In the genomic region with DNA sequence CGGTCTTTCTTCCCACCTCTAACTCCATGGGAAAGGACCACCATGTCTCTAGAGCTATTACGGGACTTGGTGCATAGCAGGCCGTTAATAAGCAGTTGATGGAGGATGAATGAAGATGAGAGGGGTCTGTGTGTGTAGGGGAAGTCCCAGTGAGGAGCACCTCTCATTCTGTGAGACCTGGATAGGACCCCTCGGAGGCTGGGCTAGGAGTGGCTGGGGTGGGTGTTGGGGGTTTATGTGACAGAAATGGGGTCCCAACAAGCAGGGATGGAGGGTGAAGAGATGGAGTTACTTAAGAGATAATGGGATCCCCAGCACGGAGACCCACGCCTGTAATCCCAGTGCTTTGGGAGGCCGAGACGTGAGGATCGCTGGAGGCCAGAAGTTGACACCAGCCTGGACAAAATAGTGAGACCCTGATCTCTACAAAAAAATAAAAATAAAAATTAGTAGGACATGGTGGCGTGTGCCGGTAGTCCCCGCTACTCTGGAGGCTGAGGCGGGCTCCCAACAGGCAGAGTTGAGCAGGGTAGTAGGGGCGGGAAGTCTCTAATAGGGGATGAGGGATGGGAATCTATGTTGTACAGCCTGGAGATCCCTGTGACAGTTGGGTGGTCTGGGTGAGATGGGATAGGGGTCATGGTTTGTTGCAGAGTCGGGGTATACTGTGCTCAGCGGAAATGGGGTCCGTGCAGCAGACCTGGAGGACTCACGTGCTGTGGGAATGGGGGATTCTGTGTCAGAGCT, we compare ENCODE assay signal across 8 cellular contexts. TPM values are rescaled to one million over a fixed set of nuclear protein-coding genes. Genes with fewer than 3 reads are reported as not detected.
DNase-seq lines count a peak whose midpoint lies in the region; ATAC-seq and TF ChIP-seq lines count a peak whose summit lies in the region.

No MANE protein-coding gene starts in this region.

- H3K36me3 Mint-ChIP-seq in HFFc6 (ENCODE audit: low read depth) = peaks cover 8% of the 10 kb centered on the region
- peaks cover 4% of the 10 kb centered on the region for H3K36me3 Mint-ChIP-seq in activated naive CD8-positive, alpha-beta T cell treated with anti-CD3 and anti-CD28 coated beads for 36 hours
- H3K36me3 Mint-ChIP-seq in stimulated activated naive B cell treated with anti-CD40 and anti-IgM and Interleukin-4, amounts not matched to agents 10 μg/mL and 1 μg/mL and 100 μg/mL, for 72 hours = peaks cover 6 to 13% of the 10 kb centered on the region in 2 donors

- no peak for ATAC-seq in stimulated activated naive B cell treated with anti-CD40 and anti-IgM and Interleukin-4, amounts not matched to agents 10 μg/mL and 1 μg/mL and 100 μg/mL, for 72 hours (replicated peaks)

- no peaks in the 10 kb centered on the region for H3K36me3 ChIP-seq in iPS-18a (ENCODE audit: control insufficient read depth, low read depth, low read length)

- TF ChIP-seq CTCF in HFFc6 (IDR thresholded peaks at IDR 0.05) = no peak

- peak overlapping the region; percentile 90 for H3K4me3 Mint-ChIP-seq in HFFc6
- H3K4me3 Mint-ChIP-seq in activated naive CD8-positive, alpha-beta T cell treated with anti-CD3 and anti-CD28 coated beads for 36 hours = peak overlapping the region; percentile 83
- peak overlapping the region; percentile 87 to 88 for H3K4me3 Mint-ChIP-seq in stimulated activated naive B cell treated with anti-CD40 and anti-IgM and Interleukin-4, amounts not matched to agents 10 μg/mL and 1 μg/mL and 100 μg/mL, for 72 hours

- H3K4me3 ChIP-seq in iPS-18a (ENCODE audit: low read length) = peak overlapping the region; percentile 67

- no peaks in the 10 kb centered on the region for H3K9me3 ChIP-seq in iPS-18a (ENCODE audit: control insufficient read depth, low read depth, low read length)

- peak overlapping the region; percentile 32 for H3K9ac ChIP-seq in iPS-18a (ENCODE audit: low read length)

- H3K27ac ChIP-seq in iPS-18a (ENCODE audit: low read length) = no peak overlapping the region

- H3K27me3 ChIP-seq in iPS-18a (ENCODE audit: control insufficient read depth, insufficient read depth, low read length) = no peaks in the 10 kb centered on the region

- peak overlapping the region; percentile 97 for H3K27ac Mint-ChIP-seq in HFFc6
- peak overlapping the region; percentile 92 for H3K27ac Mint-ChIP-seq in activated naive CD8-positive, alpha-beta T cell treated with anti-CD3 and anti-CD28 coated beads for 36 hours
- H3K27ac Mint-ChIP-seq in stimulated activated naive B cell treated with anti-CD40 and anti-IgM and Interleukin-4, amounts not matched to agents 10 μg/mL and 1 μg/mL and 100 μg/mL, for 72 hours = peak overlapping the region; percentile 96

- peaks cover 4% of the 10 kb centered on the region; the same call in 1 of the 2 replicates for H3K27me3 Mint-ChIP-seq in HFFc6 (ENCODE audit: insufficient read depth)
- no peaks in the 10 kb centered on the region for H3K27me3 Mint-ChIP-seq in activated naive CD8-positive, alpha-beta T cell treated with anti-CD3 and anti-CD28 coated beads for 36 hours
- no peaks in the 10 kb centered on the region for H3K27me3 Mint-ChIP-seq in stimulated activated naive B cell treated with anti-CD40 and anti-IgM and Interleukin-4, amounts not matched to agents 10 μg/mL and 1 μg/mL and 100 μg/mL, for 72 hours

- peaks cover 26% of the 10 kb centered on the region for H3K4me1 Mint-ChIP-seq in HFFc6 (ENCODE audit: low read depth)
- H3K4me1 Mint-ChIP-seq in activated naive CD8-positive, alpha-beta T cell treated with anti-CD3 and anti-CD28 coated beads for 36 hours = peaks cover 20% of the 10 kb centered on the region
- peaks cover 19 to 32% of the 10 kb centered on the region in 2 donors for H3K4me1 Mint-ChIP-seq in stimulated activated naive B cell treated with anti-CD40 and anti-IgM and Interleukin-4, amounts not matched to agents 10 μg/mL and 1 μg/mL and 100 μg/mL, for 72 hours

- peaks cover 6% of the 10 kb centered on the region for H3K4me1 ChIP-seq in iPS-18a (ENCODE audit: control insufficient read depth, low read depth, low read length)

- peaks cover 3% of the 10 kb centered on the region for H3K9me3 Mint-ChIP-seq in HFFc6
- peaks cover 4% of the 10 kb centered on the region for H3K9me3 Mint-ChIP-seq in activated naive CD8-positive, alpha-beta T cell treated with anti-CD3 and anti-CD28 coated beads for 36 hours
- peaks cover 3 to 6% of the 10 kb centered on the region in 2 donors for H3K9me3 Mint-ChIP-seq in stimulated activated naive B cell treated with anti-CD40 and anti-IgM and Interleukin-4, amounts not matched to agents 10 μg/mL and 1 μg/mL and 100 μg/mL, for 72 hours

- DNase-seq in HFFc6 (no peak), NCI-H345 treated with DMSO at 0.1 percent for 48 hours (lab: John Stamatoyannopoulos, UW; ENCODE audit: unreplicated experiment) (no peak), SHP77 treated with DMSO at 0.1 percent for 48 hours (lab: John Stamatoyannopoulos, UW) (no peak), NCI-H526 treated with DMSO at 0.1 percent for 48 hours (lab: John Stamatoyannopoulos, UW) (no peak), CD1c-positive myeloid dendritic cell (ENCODE audit: extremely low spot score) (no peak)
- DNase-seq in activated naive CD8-positive, alpha-beta T cell treated with anti-CD3 and anti-CD28 coated beads for 36 hours = no peak
- no peak for DNase-seq in stimulated activated naive B cell treated with anti-CD40 and anti-IgM and Interleukin-4, amounts not matched to agents 10 μg/mL and 1 μg/mL and 100 μg/mL, for 72 hours

RNA-seq across cellular contexts. Expression of a gene that starts 0.7 kb away (rescaled TPM):
- total RNA-seq in HFFc6 (2021; fragmentation: NEBNext Ultra II Directional; extraction: Animal tissue kit (Norgen Biotek cat#: 25700)) = 1 to 10 TPM; 3.2 to 4.1 (median 3.6) TPM
- 1 to 10 TPM; 3.7 TPM for total RNA-seq in activated naive CD8-positive, alpha-beta T cell treated with anti-CD3 and anti-CD28 coated beads for 36 hours

RNA-seq across cellular contexts. Expression of a gene that starts 11.0 kb away (rescaled TPM):
- 10 to 100 TPM in 4 of 6 experiments, 1 to 10 TPM in 2; 8.3 to 14.4 (median 11.4) TPM for total RNA-seq in HFFc6 (2021; fragmentation: NEBNext Ultra II Directional; extraction: Animal tissue kit (Norgen Biotek cat#: 25700))
- total RNA-seq in activated naive CD8-positive, alpha-beta T cell treated with anti-CD3 and anti-CD28 coated beads for 36 hours = 1 to 10 TPM; 6.9 to 7.3 TPM

RNA-seq across cellular contexts. Expression of a gene that starts 44.9 kb away (rescaled TPM):
- 10 to 100 TPM; 11.3 to 21.7 (median 20.2) TPM for total RNA-seq in HFFc6 (2021; fragmentation: NEBNext Ultra II Directional; extraction: Animal tissue kit (Norgen Biotek cat#: 25700))
- 10 to 100 TPM; 76.1 to 79.6 TPM for total RNA-seq in activated naive CD8-positive, alpha-beta T cell treated with anti-CD3 and anti-CD28 coated beads for 36 hours

RNA-seq across cellular contexts. Expression of a gene that starts 56.9 kb away (rescaled TPM):
- total RNA-seq in HFFc6 (2021; fragmentation: NEBNext Ultra II Directional; extraction: Animal tissue kit (Norgen Biotek cat#: 25700)) = 10 to 100 TPM; 24.9 to 30.0 (median 27.0) TPM
- 10 to 100 TPM; 10.7 to 12.0 TPM for total RNA-seq in activated naive CD8-positive, alpha-beta T cell treated with anti-CD3 and anti-CD28 coated beads for 36 hours
